8 cellular contexts compared by ENCODE assay signal in genomic region chr3:130894130-130894872, GRCh38. TPM values are rescaled to one million over a fixed set of nuclear protein-coding genes. Genes with fewer than 3 reads are reported as not detected.
DNase-seq lines count a peak whose midpoint lies in the region; ATAC-seq and TF ChIP-seq lines count a peak whose summit lies in the region.

No MANE protein-coding gene starts in this region.

- H3K4me3 ChIP-seq in CD8-positive, alpha-beta memory T cell (ENCODE audit: low read length), result peak overlapping the region; percentile 71
- peak overlapping the region; percentile 96 for H3K4me3 ChIP-seq in HUES48 (ENCODE audit: low read depth, low read length)
- peak overlapping the region; percentile 80 for H3K4me3 ChIP-seq in WERI-Rb-1 (ENCODE audit: low read depth, low read length)
- peak overlapping the region; percentile 97 for H3K4me3 ChIP-seq in choroid plexus epithelial cell (ENCODE audit: low read depth, low read length)
- H3K4me3 ChIP-seq in left lung, result peak overlapping the region; percentile 75 to 79

- no peaks in the 10 kb centered on the region for H3K27me3 Mint-ChIP-seq in CD8-positive, alpha-beta memory T cell

- CTCF ChIA-PET in CD8-positive, alpha-beta memory T cell (lab: Charles Lee), result interaction anchor here (0.6 to 3.1 kb wide), 9 partner anchors 124 to 783 kb away, joined by 3 to 28 read pairs (median 3); partner anchors contain the start of genes ASTE1, NEK11, NUDT16 and PIK3R4

- H3K27ac ChIP-seq in CD8-positive, alpha-beta memory T cell (ENCODE audit: low read depth, low read length), result peak overlapping the region; percentile 96
- H3K27ac ChIP-seq in HUES48 (ENCODE audit: low read depth, low read length) (peak overlapping the region; percentile 91), WERI-Rb-1 (peak overlapping the region; percentile 96), left lung (peak overlapping the region; percentile 98 to 99)

- peaks cover 0 to 19% (median 0%) of the 10 kb centered on the region in 3 donors for H3K36me3 Mint-ChIP-seq in CD8-positive, alpha-beta memory T cell

- H3K4me1 ChIP-seq in CD8-positive, alpha-beta memory T cell (ENCODE audit: insufficient read depth, low read length), result peaks cover 26% of the 10 kb centered on the region
- H3K4me1 ChIP-seq in HUES48 (ENCODE audit: control insufficient read depth, insufficient read depth, low read length) (peaks cover 45% of the 10 kb centered on the region), left lung (peaks cover 0 to 46% of the 10 kb centered on the region in 2 donors)

- POLR2A ChIA-PET in CD8-positive, alpha-beta memory T cell (lab: Charles Lee), result interaction anchor here (0.5 to 2.8 kb wide), 4 partner anchors 9 to 147 kb away, joined by 3 to 24 read pairs (median 6); partner anchors contain the start of genes ASTE1, NEK11 and PIK3R4

- peaks cover 41 to 58% (median 52%) of the 10 kb centered on the region in 3 donors for H3K4me1 Mint-ChIP-seq in CD8-positive, alpha-beta memory T cell

- H3K27ac Mint-ChIP-seq in CD8-positive, alpha-beta memory T cell, result peak overlapping the region; percentile 69 to 100 (median 94)

- ATAC-seq in GM19463 (IDR thresholded peaks at IDR 0.05; ENCODE audit: unreplicated experiment) (peak; percentile 12), left lung (peak; percentile 45)

- peak; percentile 49 to 73 (median 59) for DNase-seq in CD8-positive, alpha-beta memory T cell
- DNase-seq in WERI-Rb-1 (peak; percentile 51), choroid plexus epithelial cell (ENCODE audit: low read depth) (peak; percentile 23), left lung (peak; percentile 72 to 87), H4 (ENCODE audit: low spot score) (no peak)
- peak; percentile 7 to 15 for DNase-seq in stimulated activated CD4-positive, alpha-beta T cell treated with anti-CD3 and anti-CD28 coated beads, Interleukin-2, amount 100 ng/mL, for 48 hours

- intact Hi-C loops in left lung (cut with DNase I), result loop anchor here in 1 of 2 donors (5.0 kb wide), 1 partner anchor 137 kb away; no protein-coding TSS in a partner anchor

- no peaks in the 10 kb centered on the region for H3K36me3 ChIP-seq in CD8-positive, alpha-beta memory T cell (ENCODE audit: insufficient read depth, low read length)
- H3K36me3 ChIP-seq in HUES48 (ENCODE audit: control insufficient read depth, insufficient read depth, low read length) (no peaks in the 10 kb centered on the region), WERI-Rb-1 (peaks cover 14% of the 10 kb centered on the region), left lung (no peaks in the 10 kb centered on the region)

- H3K9me3 Mint-ChIP-seq in CD8-positive, alpha-beta memory T cell, result peaks cover 0 to 2% (median 0%) of the 10 kb centered on the region in 5 donors

- H3K9me3 ChIP-seq in CD8-positive, alpha-beta memory T cell (ENCODE audit: low read length), result no peaks in the 10 kb centered on the region
- no peaks in the 10 kb centered on the region for H3K9me3 ChIP-seq in HUES48 (ENCODE audit: control insufficient read depth, insufficient read depth, low read length)
- no peaks in the 10 kb centered on the region for H3K9me3 ChIP-seq in WERI-Rb-1 (ENCODE audit: severe bottlenecking)
- no peaks in the 10 kb centered on the region for H3K9me3 ChIP-seq in left lung

- H3K27me3 ChIP-seq in CD8-positive, alpha-beta memory T cell (ENCODE audit: insufficient read depth, low read length, poor library complexity, severe bottlenecking), result no peaks in the 10 kb centered on the region
- no peaks in the 10 kb centered on the region for H3K27me3 ChIP-seq in HUES48 (ENCODE audit: control insufficient read depth, insufficient read depth, low read length)
- no peaks in the 10 kb centered on the region for H3K27me3 ChIP-seq in WERI-Rb-1 (ENCODE audit: insufficient read depth, low read depth, severe bottlenecking)
- no peaks in the 10 kb centered on the region for H3K27me3 ChIP-seq in left lung

- peak overlapping the region; percentile 55 for H3K9ac ChIP-seq in HUES48 (ENCODE audit: low read depth, low read length)

- peak overlapping the region; percentile 96 to 99 (median 98) for H3K4me3 Mint-ChIP-seq in CD8-positive, alpha-beta memory T cell

- TF ChIP-seq CTCF in WERI-Rb-1 (IDR thresholded peaks at IDR 0.05; ENCODE audit: low read depth, low read length) (no peak), choroid plexus epithelial cell (conservative IDR thresholded peaks at IDR 0.05; ENCODE audit: low read depth, low read length) (no peak), left lung (IDR thresholded peaks at IDR 0.05) (no peak)

RNA-seq across cellular contexts. Expression of gene ATP2C1, which starts 0.4 kb away (rescaled TPM):
- 10 to 100 TPM; 68.4 to 71.7 TPM for total RNA-seq in CD8-positive, alpha-beta memory T cell
- polyA plus RNA-seq in CD8-positive, alpha-beta memory T cell, result 15.0 TPM
- 100 to 1,000 TPM; 114 to 161 TPM for total RNA-seq in left lung
- 81.8 and 113 TPM in 2 replicates for total RNA-seq in H4 (2014; rRNA removed; shearing (Covaris generic))
